Comparison of ENCODE assay signal across 24 cellular contexts in the genomic region with DNA sequence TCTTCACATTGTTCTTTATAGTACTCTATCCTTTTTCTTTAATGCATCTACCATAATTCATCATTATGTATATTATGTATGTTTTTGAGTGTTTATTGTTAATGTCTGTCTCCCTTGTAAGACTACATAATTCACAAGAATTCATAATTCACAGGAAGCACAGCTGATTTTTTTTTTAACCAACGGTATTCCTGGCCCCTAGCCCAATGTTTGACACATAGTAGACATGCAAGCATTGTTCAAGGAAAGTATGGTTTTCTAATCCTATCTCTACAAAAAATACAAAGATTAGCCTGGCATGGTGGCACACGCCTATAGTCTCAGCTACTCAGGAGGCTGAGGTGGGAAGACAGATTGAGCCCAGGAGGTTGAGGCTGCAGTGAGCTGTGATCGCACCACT.
"Had no signal": no experiment of that assay in that cellular context is flagged by ENCODE, and none has a peak within 500 bp of the region (broad histone marks: within the 10 kb centered on the region; RNA-seq: fewer than 3 reads in every experiment).

No MANE protein-coding gene starts in this region.

- H3K9me3 Mint-ChIP-seq: nephron; stimulated activated naive B cell treated with anti-CD40 and anti-IgM and Interleukin-4, amounts not matched to agents 10 μg/mL and 1 μg/mL and 100 μg/mL, for 72 hours; stimulated activated naive CD8-positive, alpha-beta T cell treated with anti-CD3 and anti-CD28 coated beads, Interleukin-15, amount 100 ng/mL, for 72 hours had no signal

- H3K27me3 Mint-ChIP-seq: stimulated activated naive B cell treated with anti-CD40 and anti-IgM and Interleukin-4, amounts not matched to agents 10 μg/mL and 1 μg/mL and 100 μg/mL, for 72 hours; stimulated activated naive CD8-positive, alpha-beta T cell treated with anti-CD3 and anti-CD28 coated beads, Interleukin-15, amount 100 ng/mL, for 72 hours had no signal

- H3K27ac Mint-ChIP-seq: naive B cell; stimulated activated naive B cell treated with anti-CD40 and anti-IgM and Interleukin-4, amounts not matched to agents 10 μg/mL and 1 μg/mL and 100 μg/mL, for 72 hours; stimulated activated naive CD8-positive, alpha-beta T cell treated with anti-CD3 and anti-CD28 coated beads, Interleukin-15, amount 100 ng/mL, for 72 hours had no signal

- H3K4me1 Mint-ChIP-seq: naive B cell; stimulated activated naive B cell treated with anti-CD40 and anti-IgM and Interleukin-4, amounts not matched to agents 10 μg/mL and 1 μg/mL and 100 μg/mL, for 72 hours; stimulated activated naive CD8-positive, alpha-beta T cell treated with anti-CD3 and anti-CD28 coated beads, Interleukin-15, amount 100 ng/mL, for 72 hours had no signal

- H3K4me3 Mint-ChIP-seq: naive B cell; nephron; stimulated activated naive B cell treated with anti-CD40 and anti-IgM and Interleukin-4, amounts not matched to agents 10 μg/mL and 1 μg/mL and 100 μg/mL, for 72 hours; stimulated activated naive CD8-positive, alpha-beta T cell treated with anti-CD3 and anti-CD28 coated beads, Interleukin-15, amount 100 ng/mL, for 72 hours had no signal

- FAIRE-seq: endometrium had no signal

- DNase-seq: dorsolateral prefrontal cortex; effector memory CD4-positive, alpha-beta T cell; head of caudate nucleus; left colon; left ventricle myocardium superior; mesenchymal stem cell; naive B cell; psoas muscle; retina; stimulated activated CD4-positive, alpha-beta T cell treated with anti-CD3 and anti-CD28 coated beads, Interleukin-2, amount 100 ng/mL, for 24 hours; stimulated activated CD4-positive, alpha-beta T cell treated with anti-CD3 and anti-CD28 coated beads, Interleukin-4, amount 100 ng/mL, for 4 hours; stimulated activated naive B cell treated with anti-CD40 and anti-IgM and Interleukin-4, amounts not matched to agents 10 μg/mL and 1 μg/mL and 100 μg/mL, for 72 hours; stimulated activated naive CD8-positive, alpha-beta T cell treated with anti-CD3 and anti-CD28 coated beads, Interleukin-15, amount 100 ng/mL, for 72 hours; testis; upper lobe of right lung had no signal

- H3K4me3 ChIP-seq: coronary artery, dorsolateral prefrontal cortex, esophagus muscularis mucosa, hepatocyte, lung, psoas muscle, skin epidermis, testis, tibial nerve, upper lobe of right lung, vagina had no signal

- H3K36me3 Mint-ChIP-seq: naive B cell; stimulated activated naive B cell treated with anti-CD40 and anti-IgM and Interleukin-4, amounts not matched to agents 10 μg/mL and 1 μg/mL and 100 μg/mL, for 72 hours had no signal
